In the genomic region with DNA sequence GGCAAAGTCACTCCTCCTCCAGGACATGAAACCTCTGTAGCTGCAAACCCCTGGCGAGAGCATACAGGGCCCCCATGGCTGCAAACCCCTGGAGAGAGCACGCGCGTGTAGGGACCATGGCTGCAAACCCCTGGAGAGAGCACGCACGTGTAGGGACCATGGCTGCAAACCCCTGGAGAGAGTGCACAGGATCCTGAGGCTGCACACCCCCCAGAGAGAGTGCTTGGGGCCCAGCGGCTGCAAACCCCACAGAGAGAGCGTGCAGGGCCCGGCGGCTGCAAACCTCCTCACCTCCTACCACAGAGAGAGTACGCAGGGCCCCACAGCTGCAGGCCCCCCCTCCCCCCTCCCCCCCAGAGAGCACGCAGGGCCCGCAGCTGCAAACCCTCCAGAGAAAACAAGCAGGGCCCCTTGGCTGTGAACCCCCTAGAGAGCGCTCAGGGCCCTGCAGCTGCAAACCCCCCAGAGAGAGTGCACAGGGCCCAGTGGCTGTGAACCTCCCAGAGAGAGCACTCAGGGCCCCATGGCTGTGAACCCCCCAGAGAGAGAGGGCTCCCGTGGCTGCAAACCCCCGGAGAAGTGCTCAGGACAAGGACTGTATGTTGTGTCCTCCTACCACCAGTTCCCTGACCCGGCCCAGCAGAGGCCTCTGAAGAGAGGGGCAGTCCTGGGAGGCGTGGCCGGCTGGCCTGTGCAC, we compare ENCODE assay signal across 13 cellular contexts. TPM values are rescaled to one million over a fixed set of nuclear protein-coding genes. Genes with fewer than 3 reads are reported as not detected.
DNase-seq lines count a peak whose midpoint lies in the region; ATAC-seq and TF ChIP-seq lines count a peak whose summit lies in the region.
"Had no signal": no experiment of that assay in that cellular context is flagged by ENCODE, and none has a peak within 500 bp of the region (broad histone marks: within the 10 kb centered on the region; RNA-seq: fewer than 3 reads in every experiment).

No MANE protein-coding gene starts in this region.

- H3K36me3 Mint-ChIP-seq in memory B cell, result peaks cover 5% of the 10 kb centered on the region
- H3K36me3 Mint-ChIP-seq in CD14-positive monocyte, result peaks cover 6 to 16% of the 10 kb centered on the region in 2 donors

- H3K4me3 Mint-ChIP-seq in memory B cell, result peak overlapping the region; percentile 41
- H3K4me3 Mint-ChIP-seq in CD14-positive monocyte, result no peak overlapping the region
- H3K4me3 Mint-ChIP-seq: activated naive CD8-positive, alpha-beta T cell treated with anti-CD3 and anti-CD28 coated beads, Interleukin-2, amount 10 ng/mL, durations not matched to agents 7 days and 5 days had no signal

- peaks cover 25% of the 10 kb centered on the region for H3K4me1 Mint-ChIP-seq in memory B cell
- no peaks in the 10 kb centered on the region for H3K4me1 Mint-ChIP-seq in CD14-positive monocyte
- H3K4me1 Mint-ChIP-seq: activated naive CD8-positive, alpha-beta T cell treated with anti-CD3 and anti-CD28 coated beads, Interleukin-2, amount 10 ng/mL, durations not matched to agents 7 days and 5 days had no signal

- DNase-seq in GM10266 (ENCODE audit: extremely low spot score) (peak; percentile 46), NAMALWA (ENCODE audit: low spot score) (peak; percentile 97), memory B cell (ENCODE audit: low spot score in 2 of 2) (peak; percentile 50 to 68), CD14-positive monocyte (ENCODE audit: low spot score) (no peak), A172 (ENCODE audit: low spot score) (no peak), cerebellar cortex (ENCODE audit: low spot score) (no peak)
- no peak for DNase-seq in central memory CD4-positive, alpha-beta T cell
- DNase-seq: activated naive CD8-positive, alpha-beta T cell treated with anti-CD3 and anti-CD28 coated beads, Interleukin-2, amount 10 ng/mL, durations not matched to agents 7 days and 5 days; gastrocnemius medialis; NCI-H748 treated with DMSO at 0.1 percent for 48 hours; stimulated activated CD4-positive, alpha-beta T cell treated with anti-CD3 and anti-CD28 coated beads, Interleukin-4, amount 100 ng/mL, for 24 hours; SW 1271 had no signal

- ATAC-seq in GM21825 (IDR thresholded peaks at IDR 0.05; ENCODE audit: unreplicated experiment), result peak; percentile 59
- ATAC-seq in memory B cell (ENCODE audit: low read depth), result peak; percentile 87
- ATAC-seq: gastrocnemius medialis had no signal

- H3K9me3 Mint-ChIP-seq in memory B cell (peaks cover 5% of the 10 kb centered on the region), CD14-positive monocyte (peaks cover 8 to 24% (median 17%) of the 10 kb centered on the region in 7 donors)

- H3K27ac Mint-ChIP-seq in memory B cell (no peak overlapping the region), CD14-positive monocyte (peak overlapping the region in 1 of 7 donors; percentile 30)
- H3K27ac Mint-ChIP-seq: activated naive CD8-positive, alpha-beta T cell treated with anti-CD3 and anti-CD28 coated beads, Interleukin-2, amount 10 ng/mL, durations not matched to agents 7 days and 5 days had no signal

- intact Hi-C loops in CD14-positive monocyte (cut with micrococcal nuclease), result no loop called here

- TF ChIP-seq CTCF in GM10266 (IDR thresholded peaks at IDR 0.05; ENCODE audit: control insufficient read depth, insufficient read depth, low read depth, missing control alignments), result no peak
- TF ChIP-seq CTCF in CD14-positive monocyte (IDR thresholded peaks at IDR 0.05), result no peak

- no peaks in the 10 kb centered on the region for H3K27me3 Mint-ChIP-seq in memory B cell
- H3K27me3 Mint-ChIP-seq in CD14-positive monocyte (ENCODE audit: low read depth in 3 of 3), result peaks cover 0 to 2% (median 0%) of the 10 kb centered on the region in 3 donors
- H3K27me3 Mint-ChIP-seq: activated naive CD8-positive, alpha-beta T cell treated with anti-CD3 and anti-CD28 coated beads, Interleukin-2, amount 10 ng/mL, durations not matched to agents 7 days and 5 days had no signal

RNA-seq across cellular contexts. Expression of gene ADPRHL1, which starts 7.3 kb away (rescaled TPM):
- under 1 TPM; 0.15 to 0.27 TPM for polyA plus RNA-seq in CD14-positive monocyte
- total RNA-seq in A172 (2014; rRNA removed; shearing (Covaris generic)), result 0.96 and 2.1 TPM in 2 replicates

RNA-seq across cellular contexts. Expression of gene DCUN1D2, which starts 44.6 kb away (rescaled TPM):
- 1 to 10 TPM; 3.1 to 6.1 TPM for polyA plus RNA-seq in CD14-positive monocyte
- total RNA-seq in A172 (2014; rRNA removed; shearing (Covaris generic)), result 14.0 and 18.6 TPM in 2 replicates

Comparison
In these comparisons a context has a peak if more than half of its experiments do, and no peak if none do; other contexts are left out.
1. DNase-seq: peak in GM10266 (single experiment), NAMALWA (single experiment) and memory B cell (2 of 2); none in CD14-positive monocyte (single experiment), A172 (single experiment), central memory CD4-positive, alpha-beta T cell (single experiment) and cerebellar cortex (single experiment).